In genomic region chr11:36411202-36411640, GRCh38 we compare ENCODE assay signal across 8 cellular contexts.
DNase-seq lines count a peak whose midpoint lies in the region; ATAC-seq, FAIRE-seq and TF ChIP-seq lines count a peak whose summit lies in the region.

No MANE protein-coding gene starts in this region.

- DNase-seq in CD4-positive, alpha-beta T cell = no peak
- DNase-seq in Kasumi-1 (lab: John Stamatoyannopoulos, UW) (peak; percentile 95 to 96), esophagus squamous epithelium (lab: John Stamatoyannopoulos, UW) (no peak), DMS114 treated with DMSO at 0.1 percent for 48 hours (lab: John Stamatoyannopoulos, UW; ENCODE audit: unreplicated experiment) (no peak), EL (no peak), D721Med (ENCODE audit: insufficient read length, low spot score) (no peak)

- H3K9me3 Mint-ChIP-seq in CD4-positive, alpha-beta T cell = no peaks in the 10 kb centered on the region

- H3K4me3 Mint-ChIP-seq in CD4-positive, alpha-beta T cell = peak overlapping the region; percentile 6

- H3K4me1 Mint-ChIP-seq in CD4-positive, alpha-beta T cell (ENCODE audit: low read depth) = peaks cover 60% of the 10 kb centered on the region

- POLR2A ChIA-PET in CD4-positive, alpha-beta T cell (lab: Charles Lee) = interaction anchor here (1.2 to 1.9 kb wide), 2 partner anchors 10 to 35 kb away, joined by 3 to 6 read pairs; no protein-coding TSS in a partner anchor

- H3K4me3 ChIP-seq in esophagus squamous epithelium = no peak overlapping the region

- H3K27me3 ChIP-seq in CD4-positive, alpha-beta T cell (ENCODE audit: control insufficient read depth, insufficient read depth, low read length) = no peaks in the 10 kb centered on the region
- H3K27me3 ChIP-seq in esophagus squamous epithelium = no peaks in the 10 kb centered on the region

- FAIRE-seq in D721Med (lab: Jason Lieb, UNC) = no peak

- 63 to 80% methylated on average over 4 to 8 of the region's 9 CpGs for WGBS in esophagus squamous epithelium, 2 donors

- H3K27me3 Mint-ChIP-seq in CD4-positive, alpha-beta T cell = no peaks in the 10 kb centered on the region

- no peaks in the 10 kb centered on the region for H3K36me3 ChIP-seq in esophagus squamous epithelium

- ATAC-seq in CD4-positive, alpha-beta T cell (ENCODE audit: poor library complexity) = peak; percentile 34
- peak; percentile 82 for ATAC-seq in GM21390 (IDR thresholded peaks at IDR 0.05; ENCODE audit: unreplicated experiment)

- H3K27ac ChIP-seq in CD4-positive, alpha-beta T cell (ENCODE audit: low read depth, low read length) = no peak overlapping the region
- H3K27ac ChIP-seq in esophagus squamous epithelium = peak overlapping the region in 3 of 4 donors; percentile 30 to 73 (median 31)
- H3K27ac ChIP-seq in temporal lobe (ENCODE audit: low read depth, low read length) = peak overlapping the region; percentile 14

- intact Hi-C loops in CD4-positive, alpha-beta T cell (cut with DNase I, micrococcal nuclease) = no loop called here
- intact Hi-C loops in esophagus squamous epithelium (cut with DNase I) = no loop called here

- TF ChIP-seq POLR2A in esophagus squamous epithelium (IDR thresholded peaks at IDR 0.05) = no peak

- TF ChIP-seq CTCF in CD4-positive, alpha-beta T cell (IDR thresholded peaks at IDR 0.05) = no peak
- TF ChIP-seq CTCF in esophagus squamous epithelium (IDR thresholded peaks at IDR 0.05) = no peak
- no peak for TF ChIP-seq CTCF in D721Med (IDR thresholded peaks at IDR 0.05; ENCODE audit: insufficient read depth, missing control alignments)

- CTCF ChIA-PET in CD4-positive, alpha-beta T cell (lab: Charles Lee) = interaction anchor here (0.9 kb wide), 1 partner anchor 10 kb away, joined by 5 read pairs; no protein-coding TSS in a partner anchor

- no peaks in the 10 kb centered on the region for H3K9me3 ChIP-seq in CD4-positive, alpha-beta T cell (ENCODE audit: control insufficient read depth, low read length)
- no peaks in the 10 kb centered on the region for H3K9me3 ChIP-seq in esophagus squamous epithelium

- peak overlapping the region; percentile 79 for H3K27ac Mint-ChIP-seq in CD4-positive, alpha-beta T cell

- H3K4me1 ChIP-seq in esophagus squamous epithelium = peaks cover 0 to 27% (median 6%) of the 10 kb centered on the region in 3 donors

- peaks cover 4% of the 10 kb centered on the region for H3K36me3 Mint-ChIP-seq in CD4-positive, alpha-beta T cell (ENCODE audit: low read depth)

Comparison
In these comparisons a context has a peak if more than half of its experiments do, and no peak if none do; other contexts are left out.
1. DNase-seq: peak in Kasumi-1 (2 of 2); none in CD4-positive, alpha-beta T cell (0 of 10), esophagus squamous epithelium (single experiment), DMS114 treated with DMSO at 0.1 percent for 48 hours (single experiment), EL (single experiment) and D721Med (single experiment).